ENCODE assay signal across 8 cellular contexts in the genomic region with DNA sequence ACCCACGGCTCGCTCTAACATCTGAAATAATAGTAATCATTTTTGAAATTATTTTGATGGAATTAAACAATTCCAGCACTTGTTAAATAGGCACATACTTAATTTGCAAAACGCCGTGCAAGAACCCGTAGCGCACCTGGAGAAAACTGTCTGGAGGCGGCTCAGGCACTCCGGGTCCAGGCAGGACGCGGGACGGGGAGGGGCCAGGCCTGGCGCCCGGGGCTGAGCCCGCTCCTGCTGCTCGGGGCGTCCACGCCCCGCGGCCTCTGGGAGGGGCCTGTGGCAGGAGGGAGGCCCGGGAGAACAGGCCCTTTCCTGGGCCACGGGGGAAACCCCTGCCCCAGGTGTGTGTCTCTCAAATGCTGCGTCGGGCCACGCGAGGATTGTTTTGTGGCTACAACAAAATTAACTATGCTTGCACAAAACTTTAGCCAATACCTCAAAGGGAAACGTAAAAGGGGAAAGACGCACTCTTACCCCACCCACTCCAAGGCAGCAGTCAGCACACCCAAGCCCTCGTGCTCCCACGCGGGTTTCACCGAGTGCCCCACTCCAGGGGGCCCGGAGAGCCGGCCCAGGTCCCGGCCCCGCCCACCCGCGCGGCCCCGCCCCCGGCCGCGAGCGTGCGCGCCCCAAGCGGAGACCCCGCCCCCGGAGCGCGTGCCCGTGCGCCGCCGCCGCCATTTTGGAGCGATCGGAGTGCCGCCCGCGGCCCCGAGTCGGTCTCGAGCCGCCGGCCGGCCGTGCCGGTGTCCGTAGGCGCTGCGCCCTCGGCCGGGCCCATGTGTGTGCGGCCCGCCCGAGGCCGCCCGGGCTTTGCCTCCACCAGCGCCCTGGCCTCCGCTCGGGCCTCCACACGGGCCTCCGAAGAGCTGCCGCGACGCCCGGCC.
A peak's percentile ranks its signal among the peaks of the same experiment; 100 is the strongest.
DNase-seq lines count a peak whose midpoint lies in the region; ATAC-seq lines count a peak whose summit lies in the region.

A gene with protein sequence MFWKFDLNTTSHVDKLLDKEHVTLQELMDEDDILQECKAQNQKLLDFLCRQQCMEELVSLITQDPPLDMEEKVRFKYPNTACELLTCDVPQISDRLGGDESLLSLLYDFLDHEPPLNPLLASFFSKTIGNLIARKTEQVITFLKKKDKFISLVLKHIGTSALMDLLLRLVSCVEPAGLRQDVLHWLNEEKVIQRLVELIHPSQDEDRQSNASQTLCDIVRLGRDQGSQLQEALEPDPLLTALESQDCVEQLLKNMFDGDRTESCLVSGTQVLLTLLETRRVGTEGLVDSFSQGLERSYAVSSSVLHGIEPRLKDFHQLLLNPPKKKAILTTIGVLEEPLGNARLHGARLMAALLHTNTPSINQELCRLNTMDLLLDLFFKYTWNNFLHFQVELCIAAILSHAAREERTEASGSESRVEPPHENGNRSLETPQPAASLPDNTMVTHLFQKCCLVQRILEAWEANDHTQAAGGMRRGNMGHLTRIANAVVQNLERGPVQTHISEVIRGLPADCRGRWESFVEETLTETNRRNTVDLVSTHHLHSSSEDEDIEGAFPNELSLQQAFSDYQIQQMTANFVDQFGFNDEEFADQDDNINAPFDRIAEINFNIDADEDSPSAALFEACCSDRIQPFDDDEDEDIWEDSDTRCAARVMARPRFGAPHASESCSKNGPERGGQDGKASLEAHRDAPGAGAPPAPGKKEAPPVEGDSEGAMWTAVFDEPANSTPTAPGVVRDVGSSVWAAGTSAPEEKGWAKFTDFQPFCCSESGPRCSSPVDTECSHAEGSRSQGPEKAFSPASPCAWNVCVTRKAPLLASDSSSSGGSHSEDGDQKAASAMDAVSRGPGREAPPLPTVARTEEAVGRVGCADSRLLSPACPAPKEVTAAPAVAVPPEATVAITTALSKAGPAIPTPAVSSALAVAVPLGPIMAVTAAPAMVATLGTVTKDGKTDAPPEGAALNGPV (plus strand): TSS at position 677 of the 890 bp plus-strand sequence. CDS start 50,582 bp downstream, outside the sequence.

- H3K4me1 Mint-ChIP-seq in memory B cell: no peaks in the 10 kb centered on the region

- no peaks in the 10 kb centered on the region for H3K9me3 ChIP-seq in effector memory CD4-positive, alpha-beta T cell (ENCODE audit: control insufficient read depth, low read length)

- peak within 1 kb of the TSS; percentile 87 for H3K4me3 ChIP-seq in effector memory CD4-positive, alpha-beta T cell (ENCODE audit: insufficient read depth, low read depth, low read length, poor library complexity, severe bottlenecking)

- H3K4me1 ChIP-seq in effector memory CD4-positive, alpha-beta T cell (ENCODE audit: control insufficient read depth, insufficient read depth, low read length, poor library complexity, severe bottlenecking): peaks cover 18% of the 10 kb centered on the region

- no peaks in the 10 kb centered on the region for H3K36me3 Mint-ChIP-seq in memory B cell

- DNase-seq in SHP77 (lab: John Stamatoyannopoulos, UW) (peak; percentile 62 to 65), SHP77 treated with DMSO at 0.1 percent for 48 hours (lab: John Stamatoyannopoulos, UW) (no peak), NCI-H510A (lab: John Stamatoyannopoulos, UW) (peak; percentile 44), memory B cell (ENCODE audit: low spot score in 2 of 2) (peak; percentile 90 to 93)
- DNase-seq in activated CD8-positive, alpha-beta memory T cell treated with anti-CD3 and anti-CD28 coated beads for 24 hours: peak; percentile 98
- DNase-seq in effector memory CD4-positive, alpha-beta T cell: peak; percentile 80 to 83 (median 81)
- DNase-seq in stimulated activated CD8-positive, alpha-beta memory T cell treated with anti-CD3 and anti-CD28 coated beads, Interleukin-12 subunit alpha, Interleukin-12 subunit beta, amount 100 ng/mL, for 24 hours (ENCODE audit: extremely low read depth): peak; percentile 73

- peaks cover 4% of the 10 kb centered on the region for H3K36me3 ChIP-seq in effector memory CD4-positive, alpha-beta T cell (ENCODE audit: control insufficient read depth, insufficient read depth, low read length)

- peak within 1 kb of the TSS; percentile 89 for H3K27ac ChIP-seq in effector memory CD4-positive, alpha-beta T cell (ENCODE audit: insufficient read depth, low read length, poor library complexity, severe bottlenecking)

- no peaks in the 10 kb centered on the region for H3K27me3 ChIP-seq in effector memory CD4-positive, alpha-beta T cell (replicated peaks; ENCODE audit: control insufficient read depth, insufficient read depth, low read length, poor library complexity, severe bottlenecking)

- peak within 1 kb of the TSS; percentile 79 for H3K4me3 Mint-ChIP-seq in memory B cell

- H3K27ac Mint-ChIP-seq in memory B cell: peak within 1 kb of the TSS; percentile 84

- no peaks in the 10 kb centered on the region for H3K9me3 Mint-ChIP-seq in memory B cell

- H3K27me3 Mint-ChIP-seq in memory B cell: no peaks in the 10 kb centered on the region

- peak; percentile 54 for ATAC-seq in HG02973 (IDR thresholded peaks at IDR 0.05; ENCODE audit: unreplicated experiment)
- peak; percentile 80 for ATAC-seq in memory B cell (ENCODE audit: low read depth)
